ENCODE assay signal across 8 cellular contexts in the genomic region with DNA sequence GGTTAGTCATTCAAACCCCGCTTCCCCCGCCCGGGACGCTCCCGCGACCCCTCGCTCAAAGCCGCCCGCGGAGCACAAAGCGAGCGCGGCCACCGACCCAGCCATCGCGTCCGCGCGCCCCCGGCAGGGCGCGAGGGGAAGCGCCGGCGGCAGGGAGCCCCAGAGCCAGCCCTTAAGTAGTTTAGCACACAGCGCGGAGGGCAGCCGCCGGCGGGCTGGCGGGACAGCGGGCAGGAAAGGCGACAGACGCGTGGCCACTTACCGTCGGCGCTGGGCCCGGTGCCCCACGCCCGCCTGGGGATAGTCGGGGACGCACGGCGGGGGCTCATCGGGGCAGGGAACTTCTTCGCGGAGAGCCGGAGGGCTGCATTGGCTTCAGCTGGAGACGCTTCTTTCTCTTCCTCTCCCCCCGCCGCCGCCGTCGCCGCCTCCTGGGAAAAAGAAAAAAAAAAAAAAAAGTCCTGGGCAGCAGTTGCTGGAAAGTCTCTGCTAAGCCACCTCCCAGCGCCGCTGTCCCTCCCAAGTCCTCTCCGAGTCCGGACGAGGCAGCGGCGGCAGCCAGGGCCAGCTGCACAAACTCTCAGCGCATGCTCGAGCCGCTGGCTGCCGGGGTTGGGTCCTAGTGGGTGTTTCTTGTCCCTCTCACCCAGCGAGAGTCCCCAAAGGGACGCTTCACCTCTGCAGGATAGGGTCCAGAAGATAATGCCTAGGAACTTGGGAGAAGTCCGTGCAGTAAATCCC. TPM values are rescaled to one million over a fixed set of nuclear protein-coding genes. Genes with fewer than 3 reads are reported as not detected.
DNase-seq lines count a peak whose midpoint lies in the region; ATAC-seq, FAIRE-seq and TF ChIP-seq lines count a peak whose summit lies in the region.

A gene with protein sequence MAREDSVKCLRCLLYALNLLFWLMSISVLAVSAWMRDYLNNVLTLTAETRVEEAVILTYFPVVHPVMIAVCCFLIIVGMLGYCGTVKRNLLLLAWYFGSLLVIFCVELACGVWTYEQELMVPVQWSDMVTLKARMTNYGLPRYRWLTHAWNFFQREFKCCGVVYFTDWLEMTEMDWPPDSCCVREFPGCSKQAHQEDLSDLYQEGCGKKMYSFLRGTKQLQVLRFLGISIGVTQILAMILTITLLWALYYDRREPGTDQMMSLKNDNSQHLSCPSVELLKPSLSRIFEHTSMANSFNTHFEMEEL (minus strand): TSS at position 587 of the 741 bp plus-strand sequence. CDS start 1,381 bp downstream, outside the sequence.

- no peaks in the 10 kb centered on the region for H3K9me2 ChIP-seq in HCT116 (ENCODE audit: insufficient read depth)

- H3K36me3 ChIP-seq in HCT116 (ENCODE audit: control insufficient read depth in 1 of 2, insufficient read depth in 2 of 2, low read length in 2 of 2) (no peaks in the 10 kb centered on the region), SK-N-MC (ENCODE audit: insufficient read depth, low read length) (no peaks in the 10 kb centered on the region), heart left ventricle (no peaks in the 10 kb centered on the region), pancreas (no peaks in the 10 kb centered on the region)

- H3K4me1 ChIP-seq in HCT116 (ENCODE audit: control insufficient read depth in 1 of 2, insufficient read depth in 2 of 2, low read length in 2 of 2) (peaks cover 0 to 18% of the 10 kb centered on the region in 2 experiments; a peak in 3 of 4 replicates), heart left ventricle (peaks cover 0 to 18% (median 7%) of the 10 kb centered on the region in 12 donors), pancreas (peaks cover 0 to 7% (median 0%) of the 10 kb centered on the region in 3 donors)

- TF ChIP-seq CTCF in GM12873 (IDR thresholded peaks at IDR 0.05; ENCODE audit: insufficient read depth, low read depth, low read length, missing control alignments) (peak; percentile 75), HCT116 (IDR thresholded peaks at IDR 0.05 in 2 of 3, conservative IDR thresholded peaks at IDR 0.05 in 1 of 3; ENCODE audit: borderline replicate concordance in 1 of 3, insufficient read depth in 1 of 3, low read depth in 2 of 3, low read length in 2 of 3) (peak; percentile 21 to 62 (median 53); a peak in 5 of 6 replicates), LNCaP clone FGC (IDR thresholded peaks at IDR 0.05; ENCODE audit: control insufficient read depth, extremely low read depth, insufficient read depth) (peak; percentile 58), heart left ventricle (IDR thresholded peaks at IDR 0.05) (peak; percentile 50 to 90 (median 75)), pancreas (IDR thresholded peaks at IDR 0.05) (peak; percentile 66 to 76 (median 70))

- H3K27me3 ChIP-seq in HCT116 (ENCODE audit: insufficient read depth, low read length) = no peaks in the 10 kb centered on the region
- H3K27me3 ChIP-seq in heart left ventricle = peaks cover 0 to 20% (median 0%) of the 10 kb centered on the region in 9 donors
- H3K27me3 ChIP-seq in pancreas = no peaks in the 10 kb centered on the region

- POLR2A ChIA-PET in HCT116 (lab: Charles Lee) = no interaction called here

- CTCF ChIA-PET in HCT116 (lab: Charles Lee) = no interaction called here

- H3K4me3 ChIP-seq in HCT116 (replicated peaks in 1 of 2; ENCODE audit: low read depth in 1 of 2, low read length in 2 of 2) (peak within 1 kb of the TSS; percentile 53 to 70), LNCaP clone FGC (ENCODE audit: low read depth, low read length) (peak within 1 kb of the TSS; percentile 56), SK-N-MC (peak within 1 kb of the TSS; percentile 80), heart left ventricle (peak within 1 kb of the TSS; percentile 68 to 90 (median 76)), pancreas (peak within 1 kb of the TSS; percentile 29 to 66 (median 52))

- DNase-seq in HCT116 (ENCODE audit: low read depth, low spot score) (peak; percentile 73), LNCaP clone FGC (ENCODE audit: low read depth) (peak; percentile 51), SK-N-MC (ENCODE audit: low read depth, low spot score) (no peak), amniotic stem cell (lab: John Stamatoyannopoulos, UW) (peak; percentile 29), heart left ventricle (peak; percentile 86 to 94 (median 93)), pancreas (peak; percentile 87 to 94 (median 89))
- DNase-seq in NK-92 treated with Interleukin-12 subunit alpha and Interleukin-12 subunit beta, amount 100 ng/mL, for 24 hours (lab: John Stamatoyannopoulos, UW) = no peak

- peak within 1 kb of the TSS; percentile 90 for H2AFZ ChIP-seq in HCT116 (ENCODE audit: low read depth, low read length, poor library complexity, severe bottlenecking)

- intact Hi-C loops in HCT116 (cut with micrococcal nuclease) = no loop called here
- intact Hi-C loops in heart left ventricle (cut with DNase I) = loop anchor here (1.0 to 10.0 kb wide), 12 partner anchors 49 to 230 kb away; partner anchors contain the start of gene ING3 (in 4 of the 10)
- intact Hi-C loops in pancreas (cut with DNase I) = no loop called here

- RAD21 ChIA-PET in HCT116 (lab: Charles Lee; ENCODE audit: low non-redundant PET in 1 of 2, low total read pairs in 2 of 2, uncharacterized antibody in 2 of 2, unreplicated experiment in 2 of 2) = no interaction called here

- no peak for TF ChIP-seq RAD21 in HCT116 (IDR thresholded peaks at IDR 0.05; ENCODE audit: low read depth)

- no peaks in the 10 kb centered on the region for H4K20me1 ChIP-seq in HCT116 (ENCODE audit: insufficient read depth)

- peak within 1 kb of the TSS; percentile 54 for H3K9ac ChIP-seq in HCT116 (ENCODE audit: low read length)
- peak within 1 kb of the TSS; percentile 67 for H3K9ac ChIP-seq in SK-N-MC (ENCODE audit: insufficient read length)

- no peak for FAIRE-seq in pancreas (lab: Jason Lieb, UNC)

- no peak for TF ChIP-seq POLR2A in HCT116 (IDR thresholded peaks at IDR 0.05; ENCODE audit: borderline replicate concordance, extremely low read depth, insufficient read depth, insufficient read length)
- no peak for TF ChIP-seq POLR2A in heart left ventricle (IDR thresholded peaks at IDR 0.05)

- BruUV-seq in HCT116 (replicated peaks; lab: Mats Ljungman, UMichigan) = no TSS peak

- whole genome bisulfite sequencing in heart left ventricle, 4 donors = 0 to 2% (median 0%) methylated on average over 41 to 70 of the region's 70 CpGs
- 0 to 1% methylated on average over 61 to 70 of the region's 70 CpGs for WGBS in pancreas, 2 donors

- peak; percentile 86 for ATAC-seq in HCT116
- peak; percentile 88 to 96 (median 94) for ATAC-seq in heart left ventricle
- ATAC-seq in pancreas = peak; percentile 91 to 97 (median 92)

- H3K27ac ChIP-seq in HCT116 (ENCODE audit: low read depth, low read length) = peak within 1 kb of the TSS; percentile 72
- no peak within 1 kb of the TSS for H3K27ac ChIP-seq in SK-N-MC
- H3K27ac ChIP-seq in heart left ventricle = peak within 1 kb of the TSS; percentile 81 to 98 (median 94)
- H3K27ac ChIP-seq in pancreas = peak within 1 kb of the TSS; percentile 83 to 97 (median 94)

- H3K79me2 ChIP-seq in HCT116 (ENCODE audit: insufficient read depth, low read length) = no peaks in the 10 kb centered on the region

- peak within 1 kb of the TSS; percentile 92 for H3K4me2 ChIP-seq in HCT116 (ENCODE audit: low read length)

- H3K9me3 ChIP-seq in HCT116 (ENCODE audit: control insufficient read depth in 1 of 2, insufficient read depth in 1 of 2, low read depth in 1 of 2, low read length in 2 of 2) (no peaks in the 10 kb centered on the region), SK-N-MC (ENCODE audit: low read depth, low read length) (no peaks in the 10 kb centered on the region), heart left ventricle (no peaks in the 10 kb centered on the region), pancreas (no peaks in the 10 kb centered on the region)

TF ChIP-seq in HCT116, 20 proteins besides CTCF, POLR2A, EP300 and RAD21:
- TF ChIP-seq MAX (IDR thresholded peaks at IDR 0.05) = peak; percentile 76; the same call in 1 of the 2 replicates
- TF ChIP-seq TCF7L2 (IDR thresholded peaks at IDR 0.05; ENCODE audit: borderline replicate concordance, extremely low read depth, insufficient read depth, insufficient read length) = peak; percentile 38
- TF ChIP-seq ZBTB33 (IDR thresholded peaks at IDR 0.05; ENCODE audit: extremely low read depth, insufficient replicate concordance, low read length) = peak; percentile 11
- TF ChIP-seq EZH2 (IDR thresholded peaks at IDR 0.05) = no peak
- peak; percentile 80 for TF ChIP-seq CBX3 (IDR thresholded peaks at IDR 0.05; ENCODE audit: low read depth)
- peak; percentile 74 for TF ChIP-seq POLR2AphosphoS5 (IDR thresholded peaks at IDR 0.05; ENCODE audit: low read depth, low read length)
- TF ChIP-seq SP1 (IDR thresholded peaks at IDR 0.05; ENCODE audit: low read depth) = 0 out of 2 replicates have a peak, but pooled peaks have one; percentile 19
- no peak for TF ChIP-seq FOSL1 (IDR thresholded peaks at IDR 0.05; ENCODE audit: low read depth)

RNA-seq across cellular contexts. Expression of the gene that starts here (rescaled TPM):
- total RNA-seq in HCT116 (2021; ENCODE audit: unreplicated experiment) = 7.4 TPM
- 4.0 and 4.9 TPM in 2 replicates for polyA plus RNA-seq in HCT116 (2012)
- total RNA-seq in heart left ventricle = 10 to 100 TPM; 24.2 to 85.0 (median 59.7) TPM
- polyA plus RNA-seq in heart left ventricle = 10 to 100 TPM; 32.1 to 45.8 TPM
- total RNA-seq in pancreas = 10 to 100 TPM in 1 of 6 donors, 1 to 10 TPM in 5; 5.2 to 13.4 (median 8.9) TPM
- polyA plus RNA-seq in pancreas = 10 to 100 TPM in 1 of 2 donors, 1 to 10 TPM in 1; 3.9 to 16.0 TPM

Comparison
In these comparisons a context has a peak if more than half of its experiments do, and no peak if none do; other contexts are left out.
1. DNase-seq: peak in HCT116 (single experiment), LNCaP clone FGC (single experiment), amniotic stem cell (single experiment), heart left ventricle (5 of 5) and pancreas (6 of 6); none in SK-N-MC (single experiment) and NK-92 treated with Interleukin-12 subunit alpha and Interleukin-12 subunit beta, amount 100 ng/mL, for 24 hours (single experiment).
2. intact Hi-C loops: an anchor here in heart left ventricle (1.0 to 10.0 kb wide); none called in HCT116 and pancreas.
3. Peak in every context shown above with its lines, with median percentiles within 50 percentile points of each other: CTCF ChIP-seq, ATAC-seq and H3K4me3 ChIP-seq.